12 cellular contexts compared by ENCODE assay signal in the genomic region with DNA sequence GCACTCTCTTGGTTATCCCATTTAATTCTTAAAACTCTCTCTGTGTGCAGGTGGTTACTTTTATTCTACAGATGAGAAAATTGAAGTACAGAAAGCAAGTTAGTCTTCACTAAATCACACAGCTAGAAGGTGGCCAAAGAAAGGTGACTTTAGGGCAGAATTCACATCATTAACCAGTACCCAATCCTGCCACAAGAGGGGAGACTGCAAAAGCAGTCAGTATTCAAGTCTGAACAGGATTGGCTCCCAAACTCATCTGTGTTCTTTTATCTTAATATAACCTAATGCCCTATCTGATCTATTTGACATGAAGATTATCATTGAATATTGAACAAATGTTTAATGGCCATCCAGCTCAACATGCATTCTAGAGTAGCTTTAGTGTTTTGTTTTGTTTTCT.
DNase-seq lines count a peak whose midpoint lies in the region; ATAC-seq, FAIRE-seq and TF ChIP-seq lines count a peak whose summit lies in the region.
"Had no signal": no experiment of that assay in that cellular context is flagged by ENCODE, and none has a peak within 500 bp of the region (broad histone marks: within the 10 kb centered on the region; RNA-seq: fewer than 3 reads in every experiment).

No MANE protein-coding gene starts in this region.

- H3K27me3 ChIP-seq in NT2/D1 (ENCODE audit: insufficient read depth, insufficient read length): no peaks in the 10 kb centered on the region

- DNase-seq in NT2/D1 (ENCODE audit: low read depth, low spot score) (peak; percentile 11), left lobe of liver (ENCODE audit: low spot score) (no peak), D721Med (ENCODE audit: insufficient read length, low spot score) (no peak), left cardiac atrium (no peak), NCI-H446 (lab: John Stamatoyannopoulos, UW) (no peak), globus pallidus (ENCODE audit: low spot score) (no peak)
- DNase-seq: islet precursor cell; stimulated activated CD4-positive, alpha-beta T cell treated with anti-CD3 and anti-CD28 coated beads, Interleukin-2, amount 100 ng/mL, for 48 hours had no signal

- no peak overlapping the region for H3K9ac ChIP-seq in NT2/D1 (ENCODE audit: insufficient read length, low read depth)

- no peaks in the 10 kb centered on the region for H3K9me3 ChIP-seq in NT2/D1 (ENCODE audit: insufficient read depth, low read length)

- H3K4me1 ChIP-seq in NT2/D1 (ENCODE audit: insufficient read depth, insufficient read length): no peaks in the 10 kb centered on the region

- H3K36me3 ChIP-seq in NT2/D1 (ENCODE audit: insufficient read depth, insufficient read length, low read length): no peaks in the 10 kb centered on the region

- no peak for FAIRE-seq in D721Med (lab: Jason Lieb, UNC)
- FAIRE-seq: astrocyte, K562 had no signal

- TF ChIP-seq CTCF in D721Med (IDR thresholded peaks at IDR 0.05; ENCODE audit: insufficient read depth, missing control alignments): no peak

- peak; percentile 61 for ATAC-seq in GM18858 (IDR thresholded peaks at IDR 0.05; ENCODE audit: unreplicated experiment)
- ATAC-seq in HG02678 (IDR thresholded peaks at IDR 0.05; ENCODE audit: unreplicated experiment): peak; percentile 85
- ATAC-seq in left lobe of liver: peak; percentile 79
- no peak for ATAC-seq in left cardiac atrium
- ATAC-seq: K562 had no signal

- intact Hi-C loops in left cardiac atrium (cut with DNase I): no loop called here

- no peak overlapping the region for H3K4me3 ChIP-seq in NT2/D1 (ENCODE audit: insufficient read length, low read depth)
- H3K4me3 ChIP-seq: K562 had no signal

Comparison
In these comparisons a context has a peak if more than half of its experiments do, and no peak if none do; other contexts are left out.
1. ATAC-seq: peak in GM18858 (single experiment), HG02678 (single experiment) and left lobe of liver (single experiment); none in left cardiac atrium (0 of 2).